Comparison of ENCODE assay signal across 1 cellular context in genomic region chr1:88891318-88892145, GRCh38.
TF ChIP-seq lines count a peak whose summit lies in the region.

GTF2B (minus strand) TSS chr1:88891567; CDS start chr1:88891499, 68 bp downstream.

TF ChIP-seq in neural cell, 6 proteins besides CTCF, POLR2A, EP300 and RAD21 (continued from another document):
- TF ChIP-seq REST (IDR thresholded peaks at IDR 0.05; ENCODE audit: borderline replicate concordance) (peak; percentile 95), SMC3 (conservative IDR thresholded peaks at IDR 0.05; ENCODE audit: poor library complexity) (no peak), TAF1 (IDR thresholded peaks at IDR 0.05; ENCODE audit: low read depth) (peak; percentile 98), POLR2AphosphoS5 (IDR thresholded peaks at IDR 0.05) (peak; percentile 99), MXI1 (conservative IDR thresholded peaks at IDR 0.05; ENCODE audit: poor library complexity, severe bottlenecking) (peak; percentile 88)
